1 cellular context compared by ENCODE assay signal in the genomic region with DNA sequence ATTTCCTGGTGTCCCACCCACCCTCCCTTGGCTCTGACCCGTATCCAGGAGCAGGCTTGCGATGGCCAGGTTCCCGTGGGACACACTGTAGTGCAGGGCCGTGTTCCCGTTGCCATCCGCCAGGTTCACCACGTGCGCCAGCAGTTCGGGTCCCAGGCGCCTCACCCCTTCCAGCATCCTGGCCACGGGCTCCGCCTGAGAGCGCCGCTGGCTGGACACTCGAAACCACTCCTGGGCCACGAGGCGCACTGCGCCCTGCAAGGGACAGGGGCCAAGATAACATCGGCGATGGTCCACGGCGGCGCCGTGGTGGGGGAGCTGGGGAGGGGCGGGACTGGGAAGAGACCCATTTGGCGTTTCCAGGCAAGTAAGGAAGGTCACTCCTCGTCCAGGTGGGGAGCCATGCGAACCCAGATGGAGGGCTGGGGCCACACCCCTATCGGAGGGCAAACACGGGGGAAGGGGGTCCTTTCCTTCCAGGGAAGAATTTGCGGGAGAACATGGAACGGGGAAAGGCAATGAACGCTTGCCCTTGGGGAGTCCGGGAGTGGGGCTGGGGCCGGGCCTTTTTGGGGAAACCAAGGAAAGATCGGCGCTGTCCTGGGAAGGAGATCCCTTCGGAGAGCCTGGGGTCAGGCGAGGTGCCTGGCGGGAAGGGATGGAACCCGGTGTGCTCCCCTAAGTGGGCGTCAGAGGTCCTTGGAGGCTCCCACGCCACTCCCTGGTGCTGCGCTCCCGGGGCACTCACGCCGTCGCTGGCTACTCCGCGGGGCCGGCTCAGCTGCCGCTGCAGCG.
TF ChIP-seq lines count a peak whose summit lies in the region.

No MANE protein-coding gene starts in this region.

TF ChIP-seq in SK-N-SH, 30 proteins besides CTCF, POLR2A, EP300 and RAD21:
- TF ChIP-seq, protein P1, sequence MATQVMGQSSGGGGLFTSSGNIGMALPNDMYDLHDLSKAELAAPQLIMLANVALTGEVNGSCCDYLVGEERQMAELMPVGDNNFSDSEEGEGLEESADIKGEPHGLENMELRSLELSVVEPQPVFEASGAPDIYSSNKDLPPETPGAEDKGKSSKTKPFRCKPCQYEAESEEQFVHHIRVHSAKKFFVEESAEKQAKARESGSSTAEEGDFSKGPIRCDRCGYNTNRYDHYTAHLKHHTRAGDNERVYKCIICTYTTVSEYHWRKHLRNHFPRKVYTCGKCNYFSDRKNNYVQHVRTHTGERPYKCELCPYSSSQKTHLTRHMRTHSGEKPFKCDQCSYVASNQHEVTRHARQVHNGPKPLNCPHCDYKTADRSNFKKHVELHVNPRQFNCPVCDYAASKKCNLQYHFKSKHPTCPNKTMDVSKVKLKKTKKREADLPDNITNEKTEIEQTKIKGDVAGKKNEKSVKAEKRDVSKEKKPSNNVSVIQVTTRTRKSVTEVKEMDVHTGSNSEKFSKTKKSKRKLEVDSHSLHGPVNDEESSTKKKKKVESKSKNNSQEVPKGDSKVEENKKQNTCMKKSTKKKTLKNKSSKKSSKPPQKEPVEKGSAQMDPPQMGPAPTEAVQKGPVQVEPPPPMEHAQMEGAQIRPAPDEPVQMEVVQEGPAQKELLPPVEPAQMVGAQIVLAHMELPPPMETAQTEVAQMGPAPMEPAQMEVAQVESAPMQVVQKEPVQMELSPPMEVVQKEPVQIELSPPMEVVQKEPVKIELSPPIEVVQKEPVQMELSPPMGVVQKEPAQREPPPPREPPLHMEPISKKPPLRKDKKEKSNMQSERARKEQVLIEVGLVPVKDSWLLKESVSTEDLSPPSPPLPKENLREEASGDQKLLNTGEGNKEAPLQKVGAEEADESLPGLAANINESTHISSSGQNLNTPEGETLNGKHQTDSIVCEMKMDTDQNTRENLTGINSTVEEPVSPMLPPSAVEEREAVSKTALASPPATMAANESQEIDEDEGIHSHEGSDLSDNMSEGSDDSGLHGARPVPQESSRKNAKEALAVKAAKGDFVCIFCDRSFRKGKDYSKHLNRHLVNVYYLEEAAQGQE (IDR thresholded peaks at IDR 0.05; ENCODE audit: low read depth, low read length): no peak
- TF ChIP-seq GABPA (IDR thresholded peaks at IDR 0.05; ENCODE audit: low read depth): no peak
- no peak for TF ChIP-seq FOXM1 (IDR thresholded peaks at IDR 0.05; ENCODE audit: low read depth)
- TF ChIP-seq, protein P2, sequence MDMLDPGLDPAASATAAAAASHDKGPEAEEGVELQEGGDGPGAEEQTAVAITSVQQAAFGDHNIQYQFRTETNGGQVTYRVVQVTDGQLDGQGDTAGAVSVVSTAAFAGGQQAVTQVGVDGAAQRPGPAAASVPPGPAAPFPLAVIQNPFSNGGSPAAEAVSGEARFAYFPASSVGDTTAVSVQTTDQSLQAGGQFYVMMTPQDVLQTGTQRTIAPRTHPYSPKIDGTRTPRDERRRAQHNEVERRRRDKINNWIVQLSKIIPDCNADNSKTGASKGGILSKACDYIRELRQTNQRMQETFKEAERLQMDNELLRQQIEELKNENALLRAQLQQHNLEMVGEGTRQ (IDR thresholded peaks at IDR 0.05; ENCODE audit: borderline replicate concordance, low read depth, low read length): no peak
- no peak for TF ChIP-seq SMC3 (IDR thresholded peaks at IDR 0.05; ENCODE audit: low read depth, low read length)
- no peak for TF ChIP-seq RXRA (IDR thresholded peaks at IDR 0.05; ENCODE audit: borderline replicate concordance, low read depth)
- TF ChIP-seq SIN3A (IDR thresholded peaks at IDR 0.05; ENCODE audit: borderline replicate concordance, low read depth, low read length): no peak
- TF ChIP-seq, protein P3, sequence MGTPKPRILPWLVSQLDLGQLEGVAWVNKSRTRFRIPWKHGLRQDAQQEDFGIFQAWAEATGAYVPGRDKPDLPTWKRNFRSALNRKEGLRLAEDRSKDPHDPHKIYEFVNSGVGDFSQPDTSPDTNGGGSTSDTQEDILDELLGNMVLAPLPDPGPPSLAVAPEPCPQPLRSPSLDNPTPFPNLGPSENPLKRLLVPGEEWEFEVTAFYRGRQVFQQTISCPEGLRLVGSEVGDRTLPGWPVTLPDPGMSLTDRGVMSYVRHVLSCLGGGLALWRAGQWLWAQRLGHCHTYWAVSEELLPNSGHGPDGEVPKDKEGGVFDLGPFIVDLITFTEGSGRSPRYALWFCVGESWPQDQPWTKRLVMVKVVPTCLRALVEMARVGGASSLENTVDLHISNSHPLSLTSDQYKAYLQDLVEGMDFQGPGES (IDR thresholded peaks at IDR 0.05; ENCODE audit: low read depth, low read length): no peak
